In genomic region chr2:237701859-237702370, GRCh38 we compare ENCODE assay signal across 9 cellular contexts.
DNase-seq lines count a peak whose midpoint lies in the region; ATAC-seq and TF ChIP-seq lines count a peak whose summit lies in the region.
"Had no signal": no experiment of that assay in that cellular context is flagged by ENCODE, and none has a peak within 500 bp of the region (broad histone marks: within the 10 kb centered on the region; RNA-seq: fewer than 3 reads in every experiment).

No MANE protein-coding gene starts in this region.

- H3K4me1 ChIP-seq in body of pancreas: peaks cover 52% of the 10 kb centered on the region
- H3K4me1 ChIP-seq in lung (ENCODE audit: control insufficient read depth in 2 of 2, insufficient read depth in 2 of 2, low read length in 2 of 2): peaks cover 64 to 72% of the 10 kb centered on the region in 2 donors

- CTCF ChIA-PET in activated naive CD4-positive, alpha-beta T cell treated with anti-CD3 and anti-CD28 coated beads for 36 hours (lab: Charles Lee): interaction anchor here (1.9 to 2.0 kb wide), 2 partner anchors 11 to 28 kb away, joined by 5 to 12 read pairs; no protein-coding TSS in a partner anchor

- TF ChIP-seq CTCF in body of pancreas (IDR thresholded peaks at IDR 0.05): no peak
- TF ChIP-seq CTCF in lung (IDR thresholded peaks at IDR 0.05; ENCODE audit: control extremely low read depth, extremely low read depth): no peak
- no peak for TF ChIP-seq CTCF in type B pancreatic cell (conservative IDR thresholded peaks at IDR 0.05)

- DNase-seq in activated naive CD4-positive, alpha-beta T cell treated with anti-CD3 and anti-CD28 coated beads for 36 hours: no peak
- DNase-seq in activated naive CD4-positive, alpha-beta T cell (lab: John Stamatoyannopoulos, UW): no peak
- DNase-seq in body of pancreas: no peak
- no peak for DNase-seq in lung (ENCODE audit: low spot score)
- DNase-seq in type B pancreatic cell (ENCODE audit: extremely low spot score, unreplicated experiment): no peak
- DNase-seq in RPMI8226: no peak
- DNase-seq in NCI-H1930 (lab: John Stamatoyannopoulos, UW): no peak
- DNase-seq: NCI-H1048 had no signal

- H3K4me1 Mint-ChIP-seq in activated naive CD4-positive, alpha-beta T cell treated with anti-CD3 and anti-CD28 coated beads for 36 hours (ENCODE audit: low read depth): peaks cover 96% of the 10 kb centered on the region
- H3K4me1 Mint-ChIP-seq in type B pancreatic cell (ENCODE audit: unreplicated experiment): peaks cover 64% of the 10 kb centered on the region

- H3K27me3 ChIP-seq in body of pancreas: no peaks in the 10 kb centered on the region
- H3K27me3 ChIP-seq in lung (ENCODE audit: control insufficient read depth, insufficient read depth): no peaks in the 10 kb centered on the region

- no peaks in the 10 kb centered on the region for H3K9me3 ChIP-seq in body of pancreas
- H3K9me3 ChIP-seq in lung (ENCODE audit: control insufficient read depth in 2 of 2, insufficient read depth in 1 of 2, low read length in 1 of 2): no peaks in the 10 kb centered on the region

- ATAC-seq in body of pancreas (no peak), lung (ENCODE audit: insufficient read depth, low FRiP score) (no peak), GM21390 (IDR thresholded peaks at IDR 0.05; ENCODE audit: unreplicated experiment) (no peak)

- H3K36me3 ChIP-seq in body of pancreas (replicated peaks in 1 of 2; ENCODE audit: insufficient read depth in 1 of 2, low read depth in 2 of 2): no peaks in the 10 kb centered on the region
- H3K36me3 ChIP-seq in lung (ENCODE audit: control insufficient read depth in 2 of 2, insufficient read depth in 2 of 2, low read length in 2 of 2): no peaks in the 10 kb centered on the region

- intact Hi-C loops in activated naive CD4-positive, alpha-beta T cell treated with anti-CD3 and anti-CD28 coated beads for 36 hours (cut with micrococcal nuclease): loop anchor here (1.0 kb wide), 1 partner anchor 29 kb away; no protein-coding TSS in a partner anchor
- intact Hi-C loops in body of pancreas (cut with DNase I): no loop called here

- H3K36me3 Mint-ChIP-seq in activated naive CD4-positive, alpha-beta T cell treated with anti-CD3 and anti-CD28 coated beads for 36 hours (ENCODE audit: low read depth): peaks cover 7% of the 10 kb centered on the region
- no peaks in the 10 kb centered on the region for H3K36me3 Mint-ChIP-seq in type B pancreatic cell

- H3K4me3 ChIP-seq in body of pancreas (no peak overlapping the region), lung (no peak overlapping the region)

- H3K27ac Mint-ChIP-seq in activated naive CD4-positive, alpha-beta T cell treated with anti-CD3 and anti-CD28 coated beads for 36 hours: peak overlapping the region; percentile 86
- peak overlapping the region; percentile 63 for H3K27ac Mint-ChIP-seq in type B pancreatic cell

- peak overlapping the region; percentile 58 for H3K4me3 Mint-ChIP-seq in activated naive CD4-positive, alpha-beta T cell treated with anti-CD3 and anti-CD28 coated beads for 36 hours
- H3K4me3 Mint-ChIP-seq in type B pancreatic cell: no peak overlapping the region

- H3K27ac ChIP-seq in body of pancreas (peak overlapping the region in 3 of 4 donors; percentile 32 to 55 (median 34)), lung (ENCODE audit: low read depth in 1 of 2, low read length in 1 of 2) (peak overlapping the region; percentile 73 to 77)

- H3K9me3 Mint-ChIP-seq in activated naive CD4-positive, alpha-beta T cell treated with anti-CD3 and anti-CD28 coated beads for 36 hours: no peaks in the 10 kb centered on the region
- no peaks in the 10 kb centered on the region for H3K9me3 Mint-ChIP-seq in type B pancreatic cell

- 47 to 54% methylated on average over 10 of the region's 10 CpGs for WGBS in body of pancreas, 2 donors
- 36 to 45% methylated on average over 10 of the region's 10 CpGs for WGBS in lung, 2 donors

- TF ChIP-seq POLR2A in body of pancreas (IDR thresholded peaks at IDR 0.05): no peak

- no peaks in the 10 kb centered on the region for H3K27me3 Mint-ChIP-seq in activated naive CD4-positive, alpha-beta T cell treated with anti-CD3 and anti-CD28 coated beads for 36 hours (ENCODE audit: low read depth)
- no peaks in the 10 kb centered on the region for H3K27me3 Mint-ChIP-seq in type B pancreatic cell
